ENCODE assay signal across 1 cellular context in genomic region chr19:4298772-4299550, GRCh38.
A peak's percentile ranks its signal among the peaks of the same experiment; 100 is the strongest.
TF ChIP-seq lines count a peak whose summit lies in the region.

No MANE protein-coding gene starts in this region.

TF ChIP-seq in K562, 482 proteins besides CTCF, POLR2A, EP300 and RAD21:
- TF ChIP-seq GABPB1 (CRISPR knock-in tag; IDR thresholded peaks at IDR 0.05) (no peak), SMARCA5 (IDR thresholded peaks at IDR 0.05) (peak; percentile 93), RBM25 (IDR thresholded peaks at IDR 0.05; ENCODE audit: low read depth, low read length, severe bottlenecking) (peak; percentile 71), ADNP (tag; IDR thresholded peaks at IDR 0.05) (peak; percentile 80), HMGN3 (IDR thresholded peaks at IDR 0.05; ENCODE audit: borderline replicate concordance, extremely low read depth, insufficient read length, low read depth, low read length) (no peak), CBX1 (IDR thresholded peaks at IDR 0.05; ENCODE audit: low read depth) (peak; percentile 70; the same call in 1 of the 2 replicates), ESRRA (IDR thresholded peaks at IDR 0.05; ENCODE audit: borderline replicate concordance, low read depth) (peak; percentile 99), BCOR (IDR thresholded peaks at IDR 0.05) (peak; percentile 93), RCOR1 (IDR thresholded peaks at IDR 0.05; ENCODE audit: borderline replicate concordance in 1 of 2, low read depth in 2 of 2, low read length in 2 of 2) (peak in 1 of 2 experiments; percentile 46; a peak in 1 of 4 replicates), ARID1B (IDR thresholded peaks at IDR 0.05) (no peak), ZFP36 (IDR thresholded peaks at IDR 0.05; ENCODE audit: low read depth, low read length, partially characterized antibody) (peak; percentile 87), CBX3 (IDR thresholded peaks at IDR 0.05; ENCODE audit: borderline replicate concordance in 1 of 2, low read length in 2 of 2) (peak in 1 of 2 experiments; percentile 53; a peak in 1 of 3 replicates), NR2C2 (CRISPR knock-in tag; IDR thresholded peaks at IDR 0.05) (no peak), NR2C2 (tag; IDR thresholded peaks at IDR 0.05) (no peak), NCOA4 (IDR thresholded peaks at IDR 0.05; ENCODE audit: partially characterized antibody) (no peak), MAFF (IDR thresholded peaks at IDR 0.05; ENCODE audit: low read length) (no peak), NR1H2 (CRISPR knock-in tag; IDR thresholded peaks at IDR 0.05) (no peak), ZNF121 (CRISPR knock-in tag; conservative IDR thresholded peaks at IDR 0.05) (peak; percentile 93), POLR3G (IDR thresholded peaks at IDR 0.05; ENCODE audit: extremely low read depth, insufficient read length, insufficient replicate concordance) (no peak), EZH2 (IDR thresholded peaks at IDR 0.05; ENCODE audit: borderline replicate concordance, low read depth, low read length) (no peak), HDAC2 (IDR thresholded peaks at IDR 0.05) (peak; percentile 53; the same call in 1 of the 2 replicates), PHF20 (IDR thresholded peaks at IDR 0.05; ENCODE audit: partially characterized antibody) (peak; percentile 55), CHD4 (IDR thresholded peaks at IDR 0.05; ENCODE audit: insufficient read depth, insufficient replicate concordance, low read depth, low read length, poor library complexity, severe bottlenecking) (peak; percentile 60), KDM1A (IDR thresholded peaks at IDR 0.05) (peak; percentile 56 to 81; a peak in 2 of 4 replicates)
